In the genomic region with DNA sequence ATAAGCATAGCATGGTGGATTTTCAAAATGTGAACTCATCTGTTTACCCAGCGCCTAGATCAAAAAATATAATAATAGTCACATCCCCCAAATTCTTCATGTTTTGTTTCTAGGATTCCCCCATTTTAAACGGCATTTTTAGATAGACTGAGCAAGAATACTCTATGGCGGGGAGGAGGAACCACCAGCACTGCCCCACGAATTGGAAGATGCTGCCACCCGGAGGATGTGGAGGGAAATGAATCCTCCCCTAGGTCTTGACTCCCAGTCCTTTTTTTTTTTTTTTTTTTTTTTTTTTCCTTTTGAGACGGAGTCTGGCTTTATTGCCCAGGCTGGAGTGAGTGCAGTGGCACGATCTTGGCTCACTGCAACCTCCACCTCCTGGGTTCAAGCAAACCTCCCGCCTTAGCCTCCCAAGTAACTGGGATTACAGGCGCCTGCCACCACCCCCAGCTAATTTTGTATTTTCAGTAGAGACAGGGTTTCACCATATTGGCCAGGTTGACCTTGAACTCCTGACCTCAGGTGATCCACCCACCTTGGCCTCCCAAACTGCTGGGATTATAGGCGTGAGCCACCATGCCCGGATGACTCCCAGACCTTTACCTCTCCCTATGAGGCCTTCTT, we compare ENCODE assay signal across 8 cellular contexts. TPM values are rescaled to one million over a fixed set of nuclear protein-coding genes. Genes with fewer than 3 reads are reported as not detected.
A peak's percentile ranks its signal among the peaks of the same experiment; 100 is the strongest.
DNase-seq lines count a peak whose midpoint lies in the region; ATAC-seq, FAIRE-seq and TF ChIP-seq lines count a peak whose summit lies in the region.
"Not testable (repeated sequence)": the region's sequence is repeated elsewhere in the genome, so short reads cannot be mapped to it uniquely, and the experiment has no call there.

No MANE protein-coding gene starts in this region.

- H3K4me2 ChIP-seq in OCI-LY3 (ENCODE audit: low read length): 0 out of 2 replicates have a peak overlapping the region, but pooled peaks have one; percentile 2

- not testable (repeated sequence) for H3K4me1 ChIP-seq in A673 (ENCODE audit: insufficient read depth, low read length, poor library complexity, severe bottlenecking); OCI-LY3 (ENCODE audit: low read length); spleen

- POLR2A ChIA-PET in A673 (lab: Charles Lee; ENCODE audit: low non-redundant PET); activated CD8-positive, alpha-beta T cell treated with anti-CD3 and anti-CD28 coated beads, Interleukin-2, amount 10 ng/mL, durations not matched to agents 7 days and 5 days (lab: Charles Lee): not testable (repeated sequence)

- not testable (repeated sequence) for H3K9me3 Mint-ChIP-seq in activated CD8-positive, alpha-beta T cell treated with anti-CD3 and anti-CD28 coated beads, Interleukin-2, amount 10 ng/mL, durations not matched to agents 7 days and 5 days (ENCODE audit: insufficient read depth)

- intact Hi-C loops in A673 (cut with micrococcal nuclease; ENCODE audit: unreplicated experiment) (loop anchor here (1.0 kb wide), 3 partner anchors 41 to 183 kb away; no protein-coding TSS in a partner anchor), spleen (cut with DNase I; ENCODE audit: low total_unique reads) (loop anchor here (2.0 kb wide), 1 partner anchor 183 kb away; no protein-coding TSS in a partner anchor)

- TF ChIP-seq POLR2A in spleen (IDR thresholded peaks at IDR 0.05): not testable (repeated sequence)

- not testable (repeated sequence) for H3K36me3 ChIP-seq in A673 (ENCODE audit: insufficient read depth, low read length, poor library complexity, severe bottlenecking); MG63; OCI-LY3 (replicated peaks; ENCODE audit: low read depth, low read length); spleen

- in situ Hi-C loops in GM13977 (cut with MboI; ENCODE audit: low pct_unique_long_range_greater_than_20kb, low sequenced_read_pairs, unreplicated experiment): loop anchor here (25.0 kb wide), 1 partner anchor 181 kb away; no protein-coding TSS in a partner anchor

- not testable (repeated sequence) for H2AFZ ChIP-seq in OCI-LY3 (ENCODE audit: low read depth, low read length)

- H3K9me3 ChIP-seq in A673 (ENCODE audit: low read depth, low read length, poor library complexity, severe bottlenecking); MG63; OCI-LY3 (ENCODE audit: insufficient read depth, low read length); spleen: not testable (repeated sequence)

- H3K79me2 ChIP-seq in OCI-LY3 (ENCODE audit: low read length): not testable (repeated sequence)

- peaks cover 50% of the 10 kb centered on the region for H3K27me3 Mint-ChIP-seq in activated CD8-positive, alpha-beta T cell treated with anti-CD3 and anti-CD28 coated beads, Interleukin-2, amount 10 ng/mL, durations not matched to agents 7 days and 5 days (ENCODE audit: low read depth)

- CTCF ChIA-PET in A673 (lab: Charles Lee): interaction anchor here (1.2 to 2.4 kb wide), 2 partner anchors 41 to 183 kb away, joined by 3 to 13 read pairs; no protein-coding TSS in a partner anchor
- CTCF ChIA-PET in activated CD8-positive, alpha-beta T cell treated with anti-CD3 and anti-CD28 coated beads, Interleukin-2, amount 10 ng/mL, durations not matched to agents 7 days and 5 days (lab: Charles Lee): interaction anchor here (1.1 to 2.4 kb wide), 2 partner anchors 183 to 191 kb away, joined by 3 to 16 read pairs; no protein-coding TSS in a partner anchor

- H3K27me3 ChIP-seq in A673 (replicated peaks; ENCODE audit: insufficient read depth, low read depth, low read length, poor library complexity) (peaks cover 38% of the 10 kb centered on the region), MG63 (peaks cover 13% of the 10 kb centered on the region), OCI-LY3 (ENCODE audit: low read depth, low read length) (peaks cover 52% of the 10 kb centered on the region), spleen (replicated peaks in 1 of 7) (peaks cover 0 to 38% (median 5%) of the 10 kb centered on the region in 7 donors)

- not testable (repeated sequence) for H3K4me3 Mint-ChIP-seq in activated CD8-positive, alpha-beta T cell treated with anti-CD3 and anti-CD28 coated beads, Interleukin-2, amount 10 ng/mL, durations not matched to agents 7 days and 5 days

- FAIRE-seq in colon (lab: Jason Lieb, UNC): peak; percentile 53

- not testable (repeated sequence) for H3K27ac Mint-ChIP-seq in activated CD8-positive, alpha-beta T cell treated with anti-CD3 and anti-CD28 coated beads, Interleukin-2, amount 10 ng/mL, durations not matched to agents 7 days and 5 days

- peak; percentile 80 for TF ChIP-seq CTCF in A673 (conservative IDR thresholded peaks at IDR 0.05; ENCODE audit: low read depth, low read length)
- TF ChIP-seq CTCF in GM13977 (IDR thresholded peaks at IDR 0.05; ENCODE audit: extremely low read depth, insufficient read depth, missing control alignments): peak; percentile 60
- peak; percentile 54 for TF ChIP-seq CTCF in OCI-LY3 (IDR thresholded peaks at IDR 0.05; ENCODE audit: low read depth, low read length)
- peak in 10 of 11 experiments; percentile 39 to 68 (median 52) for TF ChIP-seq CTCF in spleen (IDR thresholded peaks at IDR 0.05 in 8 of 11, conservative IDR thresholded peaks at IDR 0.05 in 3 of 11)

- not testable (repeated sequence) for H3K36me3 Mint-ChIP-seq in activated CD8-positive, alpha-beta T cell treated with anti-CD3 and anti-CD28 coated beads, Interleukin-2, amount 10 ng/mL, durations not matched to agents 7 days and 5 days (ENCODE audit: low read depth)

- H3K4me3 ChIP-seq in A673 (ENCODE audit: low read depth, low read length, poor library complexity, severe bottlenecking); MG63; OCI-LY3 (ENCODE audit: low read length); spleen: not testable (repeated sequence)

- BruUV-seq in A673 (replicated peaks; lab: Mats Ljungman, UMichigan): not testable (repeated sequence)

- not testable (repeated sequence) for H3K27ac ChIP-seq in A673 (ENCODE audit: low read depth, low read length, poor library complexity, severe bottlenecking); OCI-LY3 (ENCODE audit: low read length); spleen

- not testable (repeated sequence) for H3K9ac ChIP-seq in OCI-LY3 (ENCODE audit: low read length)

- H4K20me1 ChIP-seq in OCI-LY3 (ENCODE audit: insufficient read depth, low read length): not testable (repeated sequence)

- peak; percentile 69 for ATAC-seq in activated CD8-positive, alpha-beta T cell treated with anti-CD3 and anti-CD28 coated beads, Interleukin-2, amount 10 ng/mL, durations not matched to agents 7 days and 5 days

- not testable (repeated sequence) for H3K4me1 Mint-ChIP-seq in activated CD8-positive, alpha-beta T cell treated with anti-CD3 and anti-CD28 coated beads, Interleukin-2, amount 10 ng/mL, durations not matched to agents 7 days and 5 days (ENCODE audit: low read depth)

- DNase-seq in A673 (ENCODE audit: low spot score) (peak; percentile 96), GM13977 (ENCODE audit: low spot score) (peak; percentile 81), MG63 (peak; percentile 78), islet precursor cell (peak; percentile 87)
- peak; percentile 74 for DNase-seq in activated CD8-positive, alpha-beta T cell treated with anti-CD3 and anti-CD28 coated beads, Interleukin-2, amount 10 ng/mL, durations not matched to agents 7 days and 5 days
- not testable (repeated sequence) for DNase-seq in spleen

- WGBS in spleen, 5 donors: 24 to 34% (median 27%) methylated on average over 10 to 11 of the region's 11 CpGs

RNA-seq across cellular contexts. Expression of gene SYT13, which starts 7.5 kb away (rescaled TPM):
- total RNA-seq in A673 (2021) (0.30 and 0.83 TPM in 2 replicates), spleen (under 1 TPM in 5 of 7 donors, not detected in 2; 0.03 to 0.64 (median 0.28) TPM)
- total RNA-seq in MG63 (2014; rRNA removed; shearing (Covaris generic); ENCODE audit: low replicate concordance): not detected in 2 replicates
- total RNA-seq in activated CD8-positive, alpha-beta T cell treated with anti-CD3 and anti-CD28 coated beads, Interleukin-2, amount 10 ng/mL, durations not matched to agents 7 days and 5 days: not detected
- polyA plus RNA-seq in spleen: under 1 TPM; 0.02 to 0.11 (median 0.03) TPM
